ENCODE assay signal across 26 cellular contexts in the genomic region with DNA sequence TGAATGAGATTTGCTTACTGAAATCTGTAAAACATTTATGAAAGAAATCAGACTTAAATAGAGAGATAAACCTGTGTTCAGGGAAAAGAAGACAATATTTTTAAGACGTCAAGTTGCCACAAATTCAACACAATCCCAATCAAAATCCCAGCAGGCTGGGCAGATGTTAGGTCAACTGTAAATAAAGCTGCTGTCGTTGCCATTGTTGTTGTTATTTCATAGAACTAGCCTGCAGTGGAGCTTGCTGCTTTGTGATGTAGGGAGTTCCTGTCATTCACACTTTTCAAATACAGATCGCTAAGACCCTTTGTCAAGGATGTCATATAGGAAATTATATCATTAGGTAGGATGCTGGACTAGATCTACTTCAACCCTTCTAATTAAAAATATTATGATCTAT.
"Had no signal": no experiment of that assay in that cellular context is flagged by ENCODE, and none has a peak within 500 bp of the region (broad histone marks: within the 10 kb centered on the region; RNA-seq: fewer than 3 reads in every experiment).

No MANE protein-coding gene starts in this region.

- H3K27me3 ChIP-seq: body of pancreas, breast epithelium, SJSA1 had no signal

- H3K4me1 ChIP-seq: body of pancreas, breast epithelium, SJSA1 had no signal

- H3K4me3 ChIP-seq: body of pancreas, breast epithelium, MG63, SJSA1 had no signal

- H3K9me3 ChIP-seq: body of pancreas, breast epithelium, MG63, SJSA1, SK-N-SH had no signal

- H3K27ac ChIP-seq: body of pancreas, breast epithelium, SJSA1 had no signal

- H3K36me3 ChIP-seq: MG63 had no signal

- DNase-seq: activated CD4-positive, alpha-beta T cell treated with anti-CD3 and anti-CD28 coated beads for 36 hours; activated CD4-positive, alpha-beta T cell treated with anti-CD3 and anti-CD28 coated beads, Interleukin-2, amount 10 ng/mL, durations not matched to agents 7 days and 5 days; activated CD4-positive, alpha-beta T cell treated with anti-CD3 and anti-CD28 coated beads, Interleukin-2, amount 50 U/mL, for 48 hours; activated CD8-positive, alpha-beta T cell treated with anti-CD3 and anti-CD28 coated beads, Interleukin-2, amount 10 ng/mL, durations not matched to agents 7 days and 5 days; activated gamma-delta T cell; activated naive CD4-positive, alpha-beta T cell treated with Interleukin-2 at 50 U/mL for 16 hours; activated naive CD8-positive, alpha-beta T cell treated with anti-CD3 and anti-CD28 coated beads, Interleukin-2, amount 10 ng/mL, durations not matched to agents 7 days and 5 days; activated T-cell treated with anti-CD3 and anti-CD28 coated beads, Interleukin-2, amount 50 U/mL, for 24 hours; amygdala; body of pancreas; Kasumi-1; KBM-7; MG63; NCI-H1048; NCI-H1105 treated with DMSO at 0.1 percent for 48 hours; NCI-H1436; NCI-H1694 treated with DMSO at 0.1 percent for 48 hours; NCI-H2171 treated with DMSO at 0.1 percent for 48 hours; NCI-H345; NCI-H524 treated with DMSO at 0.1 percent for 48 hours; NCI-H774; RPMI8226; SHP77 treated with DMSO at 0.1 percent for 48 hours; SK-N-SH had no signal
